Comparison of ENCODE assay signal across 8 cellular contexts in the genomic region with DNA sequence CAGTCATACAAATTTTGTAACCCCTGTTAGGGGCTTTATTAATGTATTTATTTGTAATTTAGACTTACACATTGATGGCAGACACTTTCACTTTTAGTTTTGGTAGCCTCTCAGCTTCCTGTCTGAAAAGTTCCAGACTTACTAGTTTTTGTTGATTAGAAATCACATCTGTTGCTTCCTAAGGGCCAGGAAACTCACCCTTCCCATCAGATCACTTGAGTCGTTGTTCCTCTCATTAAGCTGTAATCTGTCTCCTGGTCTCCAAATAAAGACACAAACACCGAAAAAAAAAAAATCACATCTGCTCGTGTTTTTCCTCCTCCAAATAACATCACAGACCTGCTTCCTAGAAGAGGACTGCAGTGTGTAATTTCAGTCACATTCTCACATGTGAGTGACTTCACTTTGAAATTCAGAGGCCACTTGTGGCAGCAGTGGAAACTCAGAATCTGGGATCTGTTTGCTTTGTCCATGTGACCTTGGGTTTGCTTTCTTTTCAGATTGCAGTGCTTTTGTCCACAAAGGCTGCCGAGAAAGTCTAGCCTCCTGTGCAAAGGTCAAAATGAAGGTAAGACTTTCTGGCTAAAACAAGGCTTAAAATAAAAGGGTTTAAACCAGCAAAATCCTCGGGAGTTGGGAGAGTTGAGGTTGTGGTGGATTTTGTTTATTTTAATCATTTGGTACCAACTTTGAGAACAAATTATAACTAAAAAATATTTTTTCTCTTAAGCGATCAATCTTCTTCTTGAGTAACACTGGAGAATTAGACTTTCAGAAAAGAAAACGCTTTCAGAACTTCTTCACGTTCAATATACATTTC.
DNase-seq lines count a peak whose midpoint lies in the region; ATAC-seq and TF ChIP-seq lines count a peak whose summit lies in the region.

No MANE protein-coding gene starts in this region.

- H3K36me3 ChIP-seq in muscle layer of duodenum (ENCODE audit: control insufficient read depth in 1 of 2, insufficient read depth in 2 of 2, low read length in 2 of 2): peaks cover 16 to 35% of the 10 kb centered on the region in 2 donors

- H3K27ac ChIP-seq in muscle layer of duodenum (ENCODE audit: low read length): peak overlapping the region; percentile 93

- H3K4me1 ChIP-seq in muscle layer of duodenum (ENCODE audit: control insufficient read depth in 1 of 2, insufficient read depth in 2 of 2, low read length in 2 of 2): peaks cover 22 to 34% of the 10 kb centered on the region in 2 donors

- DNase-seq in AG10803 (ENCODE audit: low read depth): peak; percentile 48
- DNase-seq in NCI-H146 (lab: John Stamatoyannopoulos, UW): peak; percentile 24
- DNase-seq in dermis microvascular lymphatic vessel endothelial cell (ENCODE audit: low read depth in 2 of 2): peak; percentile 21 to 84
- no peak for DNase-seq in NCI-H446 treated with DMSO at 0.1 percent for 48 hours (lab: John Stamatoyannopoulos, UW)
- no peak for DNase-seq in omental fat pad (ENCODE audit: low spot score)
- DNase-seq in HPDE6-E6E7 (ENCODE audit: extremely low spot score): no peak

- H3K9me3 ChIP-seq in muscle layer of duodenum (ENCODE audit: control insufficient read depth in 1 of 2, low read length in 2 of 2): no peaks in the 10 kb centered on the region

- no peaks in the 10 kb centered on the region for H3K27me3 ChIP-seq in muscle layer of duodenum (ENCODE audit: low read depth, low read length)

- TF ChIP-seq CTCF in AG10803 (conservative IDR thresholded peaks at IDR 0.05; ENCODE audit: low read length): no peak
- TF ChIP-seq CTCF in omental fat pad (IDR thresholded peaks at IDR 0.05): no peak

- H3K4me3 ChIP-seq in AG10803 (ENCODE audit: low read length): peak overlapping the region; percentile 40
- peak overlapping the region; percentile 27 to 37 for H3K4me3 ChIP-seq in muscle layer of duodenum (ENCODE audit: low read depth in 1 of 2, low read length in 2 of 2)

- ATAC-seq in GM19438 (IDR thresholded peaks at IDR 0.05; ENCODE audit: low read depth, unreplicated experiment) (peak; percentile 26), omental fat pad (ENCODE audit: low FRiP score) (no peak)

Comparison
In these comparisons a context has a peak if more than half of its experiments do, and no peak if none do; other contexts are left out.
1. DNase-seq: peak in AG10803 (single experiment), NCI-H146 (single experiment) and dermis microvascular lymphatic vessel endothelial cell (2 of 2); none in NCI-H446 treated with DMSO at 0.1 percent for 48 hours (single experiment), omental fat pad (single experiment) and HPDE6-E6E7 (single experiment).